15 cellular contexts compared by ENCODE assay signal in genomic region chr2:60354713-60355112, GRCh38.
DNase-seq lines count a peak whose midpoint lies in the region; ATAC-seq and TF ChIP-seq lines count a peak whose summit lies in the region.
"Had no signal": no experiment of that assay in that cellular context is flagged by ENCODE, and none has a peak within 500 bp of the region (broad histone marks: within the 10 kb centered on the region; RNA-seq: fewer than 3 reads in every experiment).

No MANE protein-coding gene starts in this region.

- no peak overlapping the region for H3K4me3 ChIP-seq in RWPE2 (ENCODE audit: severe bottlenecking)
- H3K4me3 ChIP-seq in left lung, result no peak overlapping the region
- H3K4me3 ChIP-seq in thyroid gland (replicated peaks in 1 of 3), result no peak overlapping the region
- H3K4me3 ChIP-seq: coronary artery had no signal

- H3K4me1 ChIP-seq in RWPE2 (ENCODE audit: insufficient read depth, poor library complexity, severe bottlenecking), result no peaks in the 10 kb centered on the region
- no peaks in the 10 kb centered on the region for H3K4me1 ChIP-seq in left lung
- peaks cover 12 to 28% of the 10 kb centered on the region in 2 donors for H3K4me1 ChIP-seq in thyroid gland

- no peak for TF ChIP-seq CTCF in activated CD8-positive, alpha-beta T cell treated with anti-CD3 and anti-CD28 coated beads for 36 hours (IDR thresholded peaks at IDR 0.05)
- TF ChIP-seq CTCF in RWPE2 (IDR thresholded peaks at IDR 0.05; ENCODE audit: poor library complexity, severe bottlenecking) (no peak), left lung (IDR thresholded peaks at IDR 0.05) (no peak), thyroid gland (IDR thresholded peaks at IDR 0.05) (no peak), omental fat pad (IDR thresholded peaks at IDR 0.05) (no peak)

- H3K9me3 Mint-ChIP-seq in activated CD8-positive, alpha-beta T cell treated with anti-CD3 and anti-CD28 coated beads, Interleukin-2, amount 10 ng/mL, durations not matched to agents 7 days and 5 days (ENCODE audit: insufficient read depth), result no peaks in the 10 kb centered on the region
- H3K9me3 Mint-ChIP-seq in activated CD8-positive, alpha-beta T cell treated with anti-CD3 and anti-CD28 coated beads for 36 hours, result no peaks in the 10 kb centered on the region
- H3K9me3 Mint-ChIP-seq: activated naive CD4-positive, alpha-beta T cell treated with anti-CD3 and anti-CD28 coated beads, Interleukin-2, amount 10 ng/mL, durations not matched to agents 7 days and 5 days had no signal

- H3K9me3 ChIP-seq in RWPE2 (ENCODE audit: severe bottlenecking) (no peaks in the 10 kb centered on the region), left lung (no peaks in the 10 kb centered on the region), thyroid gland (no peaks in the 10 kb centered on the region)

- intact Hi-C loops in activated CD8-positive, alpha-beta T cell treated with anti-CD3 and anti-CD28 coated beads for 36 hours (cut with micrococcal nuclease), result no loop called here
- intact Hi-C loops in left lung (cut with DNase I), result no loop called here
- intact Hi-C loops in thyroid gland (cut with DNase I), result no loop called here

- DNase-seq in activated CD8-positive, alpha-beta T cell treated with anti-CD3 and anti-CD28 coated beads, Interleukin-2, amount 10 ng/mL, durations not matched to agents 7 days and 5 days, result peak; percentile 15
- DNase-seq in activated CD8-positive, alpha-beta T cell treated with anti-CD3 and anti-CD28 coated beads for 36 hours, result no peak
- DNase-seq in RWPE2 (ENCODE audit: low spot score) (no peak), left lung (no peak), thyroid gland (peak; percentile 8 to 20), mesenteric fat pad (ENCODE audit: low spot score) (no peak), omental fat pad (ENCODE audit: low spot score) (no peak)
- no peak for DNase-seq in stimulated activated CD4-positive, alpha-beta T cell treated with anti-CD3 and anti-CD28 coated beads, Interleukin-15, amount 100 ng/mL, for 24 hours
- DNase-seq: activated CD4-positive, alpha-beta T cell treated with anti-CD3 and anti-CD28 coated beads, Interleukin-2, amount 50 U/mL, for 48 hours; activated naive CD4-positive, alpha-beta T cell treated with anti-CD3 and anti-CD28 coated beads, Interleukin-2, amount 10 ng/mL, durations not matched to agents 7 days and 5 days; activated T-cell treated with anti-CD3 and anti-CD28 coated beads, Interleukin-2, amount 50 U/mL, for 1 hour; left colon; NCI-H146; stimulated activated CD4-positive, alpha-beta T cell treated with anti-CD3 and anti-CD28 coated beads, Interleukin-4, amount 100 ng/mL, for 1 hour had no signal

- no peak overlapping the region for H3K4me3 Mint-ChIP-seq in activated CD8-positive, alpha-beta T cell treated with anti-CD3 and anti-CD28 coated beads, Interleukin-2, amount 10 ng/mL, durations not matched to agents 7 days and 5 days
- H3K4me3 Mint-ChIP-seq in activated CD8-positive, alpha-beta T cell treated with anti-CD3 and anti-CD28 coated beads for 36 hours, result no peak overlapping the region
- H3K4me3 Mint-ChIP-seq: activated naive CD4-positive, alpha-beta T cell treated with anti-CD3 and anti-CD28 coated beads, Interleukin-2, amount 10 ng/mL, durations not matched to agents 7 days and 5 days had no signal

- H3K27me3 ChIP-seq in RWPE2 (ENCODE audit: insufficient read depth, poor library complexity, severe bottlenecking) (no peaks in the 10 kb centered on the region), left lung (peaks cover 0 to 6% of the 10 kb centered on the region in 2 donors), thyroid gland (no peaks in the 10 kb centered on the region)

- no peak for TF ChIP-seq POLR2A in thyroid gland (IDR thresholded peaks at IDR 0.05)

- H3K27me3 Mint-ChIP-seq in activated CD8-positive, alpha-beta T cell treated with anti-CD3 and anti-CD28 coated beads, Interleukin-2, amount 10 ng/mL, durations not matched to agents 7 days and 5 days (ENCODE audit: low read depth), result peaks cover 8% of the 10 kb centered on the region
- H3K27me3 Mint-ChIP-seq in activated CD8-positive, alpha-beta T cell treated with anti-CD3 and anti-CD28 coated beads for 36 hours, result peaks cover 9% of the 10 kb centered on the region

- H3K36me3 Mint-ChIP-seq in activated CD8-positive, alpha-beta T cell treated with anti-CD3 and anti-CD28 coated beads, Interleukin-2, amount 10 ng/mL, durations not matched to agents 7 days and 5 days (ENCODE audit: low read depth), result peaks cover 5% of the 10 kb centered on the region
- no peaks in the 10 kb centered on the region for H3K36me3 Mint-ChIP-seq in activated CD8-positive, alpha-beta T cell treated with anti-CD3 and anti-CD28 coated beads for 36 hours (ENCODE audit: low read depth)
- H3K36me3 Mint-ChIP-seq: activated naive CD4-positive, alpha-beta T cell treated with anti-CD3 and anti-CD28 coated beads, Interleukin-2, amount 10 ng/mL, durations not matched to agents 7 days and 5 days had no signal

- H3K27ac Mint-ChIP-seq in activated CD8-positive, alpha-beta T cell treated with anti-CD3 and anti-CD28 coated beads, Interleukin-2, amount 10 ng/mL, durations not matched to agents 7 days and 5 days, result no peak overlapping the region
- no peak overlapping the region for H3K27ac Mint-ChIP-seq in activated CD8-positive, alpha-beta T cell treated with anti-CD3 and anti-CD28 coated beads for 36 hours
- H3K27ac Mint-ChIP-seq: activated naive CD4-positive, alpha-beta T cell treated with anti-CD3 and anti-CD28 coated beads, Interleukin-2, amount 10 ng/mL, durations not matched to agents 7 days and 5 days had no signal

- 41 to 50% methylated on average over 1 of the region's 1 CpG for WGBS in thyroid gland, 2 donors

- CTCF ChIA-PET in activated CD8-positive, alpha-beta T cell treated with anti-CD3 and anti-CD28 coated beads, Interleukin-2, amount 10 ng/mL, durations not matched to agents 7 days and 5 days (lab: Charles Lee), result no interaction called here
- CTCF ChIA-PET in activated CD8-positive, alpha-beta T cell treated with anti-CD3 and anti-CD28 coated beads for 36 hours (lab: Charles Lee), result interaction anchor here (0.5 to 1.0 kb wide), 2 partner anchors 30 to 900 kb away, joined by 3 read pairs; no protein-coding TSS in a partner anchor

- peaks cover 18% of the 10 kb centered on the region for H3K4me1 Mint-ChIP-seq in activated CD8-positive, alpha-beta T cell treated with anti-CD3 and anti-CD28 coated beads, Interleukin-2, amount 10 ng/mL, durations not matched to agents 7 days and 5 days (ENCODE audit: low read depth)
- H3K4me1 Mint-ChIP-seq in activated CD8-positive, alpha-beta T cell treated with anti-CD3 and anti-CD28 coated beads for 36 hours (ENCODE audit: low read depth), result peaks cover 8% of the 10 kb centered on the region

- H3K36me3 ChIP-seq in RWPE2 (ENCODE audit: low read depth), result no peaks in the 10 kb centered on the region
- H3K36me3 ChIP-seq in left lung, result no peaks in the 10 kb centered on the region
- H3K36me3 ChIP-seq in thyroid gland, result no peaks in the 10 kb centered on the region

- no peak overlapping the region for H3K27ac ChIP-seq in RWPE2 (ENCODE audit: poor library complexity, severe bottlenecking)
- H3K27ac ChIP-seq in left lung, result no peak overlapping the region
- peak overlapping the region in 1 of 3 donors; percentile 17 for H3K27ac ChIP-seq in thyroid gland
- H3K27ac ChIP-seq: coronary artery had no signal

- no peak for ATAC-seq in activated CD8-positive, alpha-beta T cell treated with anti-CD3 and anti-CD28 coated beads, Interleukin-2, amount 10 ng/mL, durations not matched to agents 7 days and 5 days
- no peak for ATAC-seq in activated CD8-positive, alpha-beta T cell treated with anti-CD3 and anti-CD28 coated beads for 36 hours
- ATAC-seq in RWPE2 (ENCODE audit: low read depth), result peak; percentile 92
- ATAC-seq in left lung, result peak; percentile 22
- ATAC-seq in omental fat pad (ENCODE audit: low FRiP score), result no peak
- ATAC-seq: left colon had no signal

- POLR2A ChIA-PET in activated CD8-positive, alpha-beta T cell treated with anti-CD3 and anti-CD28 coated beads, Interleukin-2, amount 10 ng/mL, durations not matched to agents 7 days and 5 days (lab: Charles Lee), result no interaction called here
- POLR2A ChIA-PET in activated CD8-positive, alpha-beta T cell treated with anti-CD3 and anti-CD28 coated beads for 36 hours (lab: Charles Lee), result no interaction called here

Comparison
In these comparisons a context has a peak if more than half of its experiments do, and no peak if none do; other contexts are left out.
1. DNase-seq: peak in activated CD8-positive, alpha-beta T cell treated with anti-CD3 and anti-CD28 coated beads, Interleukin-2, amount 10 ng/mL, durations not matched to agents 7 days and 5 days (single experiment) and thyroid gland (2 of 2); none in activated CD8-positive, alpha-beta T cell treated with anti-CD3 and anti-CD28 coated beads for 36 hours (single experiment), RWPE2 (single experiment), left lung (0 of 2), mesenteric fat pad (single experiment), stimulated activated CD4-positive, alpha-beta T cell treated with anti-CD3 and anti-CD28 coated beads, Interleukin-15, amount 100 ng/mL, for 24 hours (single experiment) and omental fat pad (single experiment).
2. ATAC-seq: peak in RWPE2 (single experiment) and left lung (single experiment); none in activated CD8-positive, alpha-beta T cell treated with anti-CD3 and anti-CD28 coated beads, Interleukin-2, amount 10 ng/mL, durations not matched to agents 7 days and 5 days (single experiment), activated CD8-positive, alpha-beta T cell treated with anti-CD3 and anti-CD28 coated beads for 36 hours (single experiment) and omental fat pad (single experiment).